8 cellular contexts compared by ENCODE assay signal in genomic region chr17:15260376-15261062, GRCh38. TPM values are rescaled to one million over a fixed set of nuclear protein-coding genes. Genes with fewer than 3 reads are reported as not detected.
DNase-seq lines count a peak whose midpoint lies in the region; ATAC-seq, FAIRE-seq and TF ChIP-seq lines count a peak whose summit lies in the region.

No MANE protein-coding gene starts in this region.

- no peaks in the 10 kb centered on the region for H3K36me3 Mint-ChIP-seq in activated naive CD4-positive, alpha-beta T cell treated with anti-CD3 and anti-CD28 coated beads, Interleukin-2, amount 10 ng/mL, durations not matched to agents 7 days and 5 days

- H4K20me1 ChIP-seq in neural cell (ENCODE audit: insufficient read depth) = no peaks in the 10 kb centered on the region

- H3K4me3 Mint-ChIP-seq in activated naive CD4-positive, alpha-beta T cell treated with anti-CD3 and anti-CD28 coated beads, Interleukin-2, amount 10 ng/mL, durations not matched to agents 7 days and 5 days = peak overlapping the region; percentile 73

- no peak for TF ChIP-seq POLR2A in Peyer's patch (IDR thresholded peaks at IDR 0.05)
- no peak for TF ChIP-seq POLR2A in suprapubic skin (IDR thresholded peaks at IDR 0.05)

- H2AFZ ChIP-seq in neural cell (ENCODE audit: low read depth, low read length) = no peak overlapping the region

- no peak for FAIRE-seq in frontal cortex (lab: Jason Lieb, UNC)

- no peaks in the 10 kb centered on the region for H3K27me3 ChIP-seq in Peyer's patch
- peaks cover 56% of the 10 kb centered on the region for H3K27me3 ChIP-seq in neural cell (ENCODE audit: insufficient read depth, low read depth, low read length)
- H3K27me3 ChIP-seq in suprapubic skin = no peaks in the 10 kb centered on the region

- no peak overlapping the region for H3K27ac Mint-ChIP-seq in activated naive CD4-positive, alpha-beta T cell treated with anti-CD3 and anti-CD28 coated beads, Interleukin-2, amount 10 ng/mL, durations not matched to agents 7 days and 5 days

- H3K9me3 ChIP-seq in Peyer's patch (no peaks in the 10 kb centered on the region), neural cell (ENCODE audit: low read length) (no peaks in the 10 kb centered on the region), suprapubic skin (no peaks in the 10 kb centered on the region)

- TF ChIP-seq RAD21 in neural cell (conservative IDR thresholded peaks at IDR 0.05) = peak; percentile 90

- H3K27me3 Mint-ChIP-seq in activated naive CD4-positive, alpha-beta T cell treated with anti-CD3 and anti-CD28 coated beads, Interleukin-2, amount 10 ng/mL, durations not matched to agents 7 days and 5 days = peaks cover 86% of the 10 kb centered on the region

- TF ChIP-seq CTCF in Peyer's patch (IDR thresholded peaks at IDR 0.05) (peak in 5 of 6 experiments; percentile 24 to 97 (median 94)), neural cell (IDR thresholded peaks at IDR 0.05; ENCODE audit: poor library complexity, severe bottlenecking) (peak; percentile 94), suprapubic skin (IDR thresholded peaks at IDR 0.05) (peak; percentile 85 to 95)

- ATAC-seq in HG03039 (IDR thresholded peaks at IDR 0.05; ENCODE audit: unreplicated experiment) (peak; percentile 62), HG02610 (IDR thresholded peaks at IDR 0.05; ENCODE audit: unreplicated experiment) (no peak)

- no peaks in the 10 kb centered on the region for H3F3A ChIP-seq in neural cell (ENCODE audit: insufficient read depth, low read length, poor library complexity, severe bottlenecking)

- peak overlapping the region; percentile 68 for H3K4me2 ChIP-seq in neural cell (ENCODE audit: low read length)

- no peaks in the 10 kb centered on the region for H3K79me2 ChIP-seq in neural cell (replicated peaks; ENCODE audit: insufficient read depth, low read length)

- DNase-seq in EL (peak; percentile 91), Peyer's patch (peak; percentile 32 to 91 (median 88)), frontal cortex (ENCODE audit: low spot score in 2 of 2) (peak; percentile 88 to 89), suprapubic skin (ENCODE audit: low spot score in 2 of 2) (peak; percentile 89 to 92)
- peak; percentile 63 for DNase-seq in activated naive CD4-positive, alpha-beta T cell treated with anti-CD3 and anti-CD28 coated beads, Interleukin-2, amount 10 ng/mL, durations not matched to agents 7 days and 5 days

- H3K4me1 ChIP-seq in Peyer's patch (peaks cover 0 to 56% (median 4%) of the 10 kb centered on the region in 4 donors), suprapubic skin (peaks cover 77% of the 10 kb centered on the region)

- no peaks in the 10 kb centered on the region for H3K9me3 Mint-ChIP-seq in activated naive CD4-positive, alpha-beta T cell treated with anti-CD3 and anti-CD28 coated beads, Interleukin-2, amount 10 ng/mL, durations not matched to agents 7 days and 5 days

- 1% methylated on average over 37 of the region's 59 CpGs for WGBS in suprapubic skin

- H3K4me3 ChIP-seq in Peyer's patch (peak overlapping the region; percentile 39 to 84 (median 58)), neural cell (ENCODE audit: low read length) (peak overlapping the region; percentile 63), suprapubic skin (peak overlapping the region; percentile 67)

- H3K9ac ChIP-seq in neural cell (ENCODE audit: low read length) = no peak overlapping the region

- H3K27ac ChIP-seq in Peyer's patch (peak overlapping the region; percentile 72 to 99 (median 92)), neural cell (ENCODE audit: low read length) (no peak overlapping the region), suprapubic skin (peak overlapping the region; percentile 97)

- peaks cover 0 to 40% (median 0%) of the 10 kb centered on the region in 3 donors for H3K36me3 ChIP-seq in Peyer's patch
- no peaks in the 10 kb centered on the region for H3K36me3 ChIP-seq in neural cell (ENCODE audit: insufficient read depth, low read length)
- H3K36me3 ChIP-seq in suprapubic skin = peaks cover 14% of the 10 kb centered on the region

- CTCF ChIA-PET in activated naive CD4-positive, alpha-beta T cell treated with anti-CD3 and anti-CD28 coated beads, Interleukin-2, amount 10 ng/mL, durations not matched to agents 7 days and 5 days (lab: Charles Lee) = interaction anchor here (0.5 to 4.6 kb wide), 2 partner anchors 241 to 579 kb away, joined by 3 to 62 read pairs; no protein-coding TSS in a partner anchor

- H3K9me2 ChIP-seq in neural cell (ENCODE audit: insufficient read depth, low read length) = no peaks in the 10 kb centered on the region

- H3K4me1 Mint-ChIP-seq in activated naive CD4-positive, alpha-beta T cell treated with anti-CD3 and anti-CD28 coated beads, Interleukin-2, amount 10 ng/mL, durations not matched to agents 7 days and 5 days = peaks cover 20% of the 10 kb centered on the region

- TF ChIP-seq EP300 in neural cell (conservative IDR thresholded peaks at IDR 0.05; ENCODE audit: poor library complexity, severe bottlenecking) = no peak
- TF ChIP-seq EP300 in suprapubic skin (IDR thresholded peaks at IDR 0.05) = no peak

TF ChIP-seq in neural cell, 6 proteins besides CTCF, POLR2A, EP300 and RAD21:
- TF ChIP-seq REST (IDR thresholded peaks at IDR 0.05; ENCODE audit: borderline replicate concordance) = no peak
- TF ChIP-seq SMC3 (conservative IDR thresholded peaks at IDR 0.05; ENCODE audit: poor library complexity) = peak; percentile 89
- no peak for TF ChIP-seq TAF1 (IDR thresholded peaks at IDR 0.05; ENCODE audit: low read depth)
- no peak for TF ChIP-seq EZH2 (IDR thresholded peaks at IDR 0.05; ENCODE audit: borderline replicate concordance, insufficient read depth, low read length, poor library complexity, severe bottlenecking)
- peak; percentile 20 for TF ChIP-seq MXI1 (conservative IDR thresholded peaks at IDR 0.05; ENCODE audit: poor library complexity, severe bottlenecking)
- no peak for TF ChIP-seq POLR2AphosphoS5 (IDR thresholded peaks at IDR 0.05)

RNA-seq across cellular contexts. Expression of gene PMP22, which starts 4.6 kb away (rescaled TPM):
- total RNA-seq in Peyer's patch (100 to 1,000 TPM in 3 of 4 donors, 10 to 100 TPM in 1; 37.1 to 474 (median 298) TPM), frontal cortex (9.4 TPM), suprapubic skin (100 to 1,000 TPM in 2 of 4 donors, 10 to 100 TPM in 2; 55.1 to 143 (median 87.1) TPM)
- not detected in 2 replicates for polyA plus RNA-seq in neural cell
- polyA minus RNA-seq in neural cell = not detected in 2 replicates
